Comparison of ENCODE assay signal across 1 cellular context in the genomic region with DNA sequence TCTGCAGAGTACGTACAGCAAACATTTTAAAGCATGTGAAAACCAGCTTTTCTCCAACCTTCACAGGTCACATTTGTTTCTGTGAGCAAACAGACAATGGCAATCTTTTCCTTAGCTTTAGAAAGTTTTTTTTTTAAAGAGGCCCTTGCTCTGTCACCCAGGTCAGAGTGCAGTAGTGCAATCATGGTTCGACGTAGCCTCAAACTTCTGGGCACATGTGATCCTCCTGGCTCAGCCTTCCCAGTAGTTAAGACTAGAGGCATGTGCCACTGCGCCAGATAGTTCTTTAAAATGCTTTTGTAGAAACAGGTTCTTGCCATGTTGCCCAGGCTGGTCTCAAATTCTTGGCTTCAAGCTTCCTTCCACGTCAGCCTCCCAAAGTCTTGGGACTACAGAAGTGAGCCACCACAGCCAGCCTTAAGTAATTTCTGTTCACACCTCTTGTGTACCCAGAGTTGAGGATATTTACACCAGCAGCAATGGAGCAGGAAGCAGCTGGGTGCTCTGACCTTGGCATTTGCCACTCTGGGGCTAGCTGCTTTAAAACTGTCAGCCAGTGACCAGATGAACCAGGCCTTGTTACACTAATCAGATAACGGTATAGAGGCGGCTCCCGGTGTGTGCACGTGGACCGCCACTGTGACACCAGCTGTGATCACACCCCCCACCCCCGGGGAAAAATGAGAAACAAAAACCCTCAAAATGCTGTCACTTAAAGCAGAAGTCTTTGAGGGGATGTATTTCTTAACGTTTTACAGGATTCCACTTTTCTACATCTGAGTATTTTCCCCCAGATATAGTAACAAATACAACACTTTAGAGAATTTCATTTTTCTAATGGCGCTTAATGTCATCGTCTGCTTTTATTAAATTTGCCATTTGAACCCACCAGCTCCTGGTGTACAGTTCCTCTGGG.
TF ChIP-seq lines count a peak whose summit lies in the region.

No MANE protein-coding gene starts in this region.

TF ChIP-seq in HepG2, 621 proteins besides CTCF, POLR2A, EP300 and RAD21 (continued from another document):
- TF ChIP-seq ZNF646 (CRISPR knock-in tag; IDR thresholded peaks at IDR 0.05) = no peak
- TF ChIP-seq ESRRA (CRISPR knock-in tag; IDR thresholded peaks at IDR 0.05; ENCODE audit: low read depth) = 0 out of 2 replicates have a peak, but pooled peaks have one; percentile 64
- peak; percentile 88 for TF ChIP-seq TBX3 (IDR thresholded peaks at IDR 0.05; ENCODE audit: borderline replicate concordance)
- TF ChIP-seq, protein P1, sequence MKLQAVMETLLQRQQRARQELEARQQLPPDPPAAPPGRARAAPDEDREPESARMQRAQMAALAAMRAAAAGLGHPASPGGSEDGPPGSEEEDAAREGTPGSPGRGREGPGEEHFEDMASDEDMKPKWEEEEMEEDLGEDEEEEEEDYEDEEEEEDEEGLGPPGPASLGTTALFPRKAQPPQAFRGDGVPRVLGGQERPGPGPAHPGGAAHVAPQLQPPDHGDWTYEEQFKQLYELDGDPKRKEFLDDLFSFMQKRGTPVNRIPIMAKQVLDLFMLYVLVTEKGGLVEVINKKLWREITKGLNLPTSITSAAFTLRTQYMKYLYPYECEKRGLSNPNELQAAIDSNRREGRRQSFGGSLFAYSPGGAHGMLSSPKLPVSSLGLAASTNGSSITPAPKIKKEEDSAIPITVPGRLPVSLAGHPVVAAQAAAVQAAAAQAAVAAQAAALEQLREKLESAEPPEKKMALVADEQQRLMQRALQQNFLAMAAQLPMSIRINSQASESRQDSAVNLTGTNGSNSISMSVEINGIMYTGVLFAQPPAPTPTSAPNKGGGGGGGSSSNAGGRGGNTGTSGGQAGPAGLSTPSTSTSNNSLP (IDR thresholded peaks at IDR 0.05; ENCODE audit: low read depth, low read length) = no peak; the same call in 1 of the 2 replicates
- TF ChIP-seq ZBTB3 (CRISPR knock-in tag; IDR thresholded peaks at IDR 0.05; ENCODE audit: borderline replicate concordance, low read depth) = no peak
- TF ChIP-seq AKAP8 (CRISPR knock-in tag; IDR thresholded peaks at IDR 0.05) = no peak
- peak; percentile 73; the same call in 1 of the 2 replicates for TF ChIP-seq HOXA3 (CRISPR knock-in tag; IDR thresholded peaks at IDR 0.05)
- TF ChIP-seq ZNF672 (CRISPR knock-in tag; IDR thresholded peaks at IDR 0.05) = no peak
- no peak for TF ChIP-seq ZNF260 (CRISPR knock-in tag; IDR thresholded peaks at IDR 0.05; ENCODE audit: borderline replicate concordance, low read depth)
- TF ChIP-seq, protein P2, sequence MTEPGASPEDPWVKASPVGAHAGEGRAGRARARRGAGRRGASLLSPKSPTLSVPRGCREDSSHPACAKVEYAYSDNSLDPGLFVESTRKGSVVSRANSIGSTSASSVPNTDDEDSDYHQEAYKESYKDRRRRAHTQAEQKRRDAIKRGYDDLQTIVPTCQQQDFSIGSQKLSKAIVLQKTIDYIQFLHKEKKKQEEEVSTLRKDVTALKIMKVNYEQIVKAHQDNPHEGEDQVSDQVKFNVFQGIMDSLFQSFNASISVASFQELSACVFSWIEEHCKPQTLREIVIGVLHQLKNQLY (CRISPR knock-in tag; IDR thresholded peaks at IDR 0.05) = peak; percentile 46; the same call in 1 of the 2 replicates
- TF ChIP-seq ZNF34 (CRISPR knock-in tag; IDR thresholded peaks at IDR 0.05; ENCODE audit: borderline replicate concordance) = no peak
- TF ChIP-seq, protein P3, sequence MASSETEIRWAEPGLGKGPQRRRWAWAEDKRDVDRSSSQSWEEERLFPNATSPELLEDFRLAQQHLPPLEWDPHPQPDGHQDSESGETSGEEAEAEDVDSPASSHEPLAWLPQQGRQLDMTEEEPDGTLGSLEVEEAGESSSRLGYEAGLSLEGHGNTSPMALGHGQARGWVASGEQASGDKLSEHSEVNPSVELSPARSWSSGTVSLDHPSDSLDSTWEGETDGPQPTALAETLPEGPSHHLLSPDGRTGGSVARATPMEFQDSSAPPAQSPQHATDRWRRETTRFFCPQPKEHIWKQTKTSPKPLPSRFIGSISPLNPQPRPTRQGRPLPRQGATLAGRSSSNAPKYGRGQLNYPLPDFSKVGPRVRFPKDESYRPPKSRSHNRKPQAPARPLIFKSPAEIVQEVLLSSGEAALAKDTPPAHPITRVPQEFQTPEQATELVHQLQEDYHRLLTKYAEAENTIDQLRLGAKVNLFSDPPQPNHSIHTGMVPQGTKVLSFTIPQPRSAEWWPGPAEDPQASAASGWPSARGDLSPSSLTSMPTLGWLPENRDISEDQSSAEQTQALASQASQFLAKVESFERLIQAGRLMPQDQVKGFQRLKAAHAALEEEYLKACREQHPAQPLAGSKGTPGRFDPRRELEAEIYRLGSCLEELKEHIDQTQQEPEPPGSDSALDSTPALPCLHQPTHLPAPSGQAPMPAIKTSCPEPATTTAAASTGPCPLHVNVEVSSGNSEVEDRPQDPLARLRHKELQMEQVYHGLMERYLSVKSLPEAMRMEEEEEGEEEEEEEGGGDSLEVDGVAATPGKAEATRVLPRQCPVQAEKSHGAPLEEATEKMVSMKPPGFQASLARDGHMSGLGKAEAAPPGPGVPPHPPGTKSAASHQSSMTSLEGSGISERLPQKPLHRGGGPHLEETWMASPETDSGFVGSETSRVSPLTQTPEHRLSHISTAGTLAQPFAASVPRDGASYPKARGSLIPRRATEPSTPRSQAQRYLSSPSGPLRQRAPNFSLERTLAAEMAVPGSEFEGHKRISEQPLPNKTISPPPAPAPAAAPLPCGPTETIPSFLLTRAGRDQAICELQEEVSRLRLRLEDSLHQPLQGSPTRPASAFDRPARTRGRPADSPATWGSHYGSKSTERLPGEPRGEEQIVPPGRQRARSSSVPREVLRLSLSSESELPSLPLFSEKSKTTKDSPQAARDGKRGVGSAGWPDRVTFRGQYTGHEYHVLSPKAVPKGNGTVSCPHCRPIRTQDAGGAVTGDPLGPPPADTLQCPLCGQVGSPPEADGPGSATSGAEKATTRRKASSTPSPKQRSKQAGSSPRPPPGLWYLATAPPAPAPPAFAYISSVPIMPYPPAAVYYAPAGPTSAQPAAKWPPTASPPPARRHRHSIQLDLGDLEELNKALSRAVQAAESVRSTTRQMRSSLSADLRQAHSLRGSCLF (CRISPR knock-in tag; IDR thresholded peaks at IDR 0.05; ENCODE audit: borderline replicate concordance) = no peak
- no peak for TF ChIP-seq RFXAP (CRISPR knock-in tag; IDR thresholded peaks at IDR 0.05; ENCODE audit: borderline replicate concordance)
- TF ChIP-seq HDAC6 (IDR thresholded peaks at IDR 0.05; ENCODE audit: low read depth, low read length) = no peak
- 0 out of 2 replicates have a peak, but pooled peaks have one; percentile 30 for TF ChIP-seq ZNF605 (CRISPR knock-in tag; IDR thresholded peaks at IDR 0.05)
- TF ChIP-seq ZFYVE20 (CRISPR knock-in tag; IDR thresholded peaks at IDR 0.05; ENCODE audit: borderline replicate concordance, low read depth) = no peak
- no peak for TF ChIP-seq GTF2F1 (IDR thresholded peaks at IDR 0.05; ENCODE audit: low read length)
- no peak for TF ChIP-seq ZNF33B (CRISPR knock-in tag; IDR thresholded peaks at IDR 0.05)
- no peak for TF ChIP-seq ISX (CRISPR knock-in tag; conservative IDR thresholded peaks at IDR 0.05)
- TF ChIP-seq ZNF510 (CRISPR knock-in tag; IDR thresholded peaks at IDR 0.05; ENCODE audit: low read depth) = no peak
- TF ChIP-seq, protein P4, sequence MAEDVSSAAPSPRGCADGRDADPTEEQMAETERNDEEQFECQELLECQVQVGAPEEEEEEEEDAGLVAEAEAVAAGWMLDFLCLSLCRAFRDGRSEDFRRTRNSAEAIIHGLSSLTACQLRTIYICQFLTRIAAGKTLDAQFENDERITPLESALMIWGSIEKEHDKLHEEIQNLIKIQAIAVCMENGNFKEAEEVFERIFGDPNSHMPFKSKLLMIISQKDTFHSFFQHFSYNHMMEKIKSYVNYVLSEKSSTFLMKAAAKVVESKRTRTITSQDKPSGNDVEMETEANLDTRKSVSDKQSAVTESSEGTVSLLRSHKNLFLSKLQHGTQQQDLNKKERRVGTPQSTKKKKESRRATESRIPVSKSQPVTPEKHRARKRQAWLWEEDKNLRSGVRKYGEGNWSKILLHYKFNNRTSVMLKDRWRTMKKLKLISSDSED (CRISPR knock-in tag; IDR thresholded peaks at IDR 0.05) = no peak
- TF ChIP-seq NCOR1 (IDR thresholded peaks at IDR 0.05; ENCODE audit: borderline replicate concordance, low read length) = no peak
- peak; percentile 55; the same call in 1 of the 2 replicates for TF ChIP-seq ZNF580 (CRISPR knock-in tag; IDR thresholded peaks at IDR 0.05; ENCODE audit: borderline replicate concordance, low read depth)
TF ChIP-seq in HepG2: peak in this region for 147.
